Comparison of ENCODE assay signal across 9 cellular contexts in genomic region chr11:124724854-124725718, GRCh38. TPM values are rescaled to one million over a fixed set of nuclear protein-coding genes. Genes with fewer than 3 reads are reported as not detected.
DNase-seq lines count a peak whose midpoint lies in the region; ATAC-seq and TF ChIP-seq lines count a peak whose summit lies in the region.
"Had no signal": no experiment of that assay in that cellular context is flagged by ENCODE, and none has a peak within 500 bp of the region (broad histone marks: within the 10 kb centered on the region; RNA-seq: fewer than 3 reads in every experiment).

No MANE protein-coding gene starts in this region.

- H4K20me1 ChIP-seq in BLaER1, result no peaks in the 10 kb centered on the region

- H3K4me3 ChIP-seq in BLaER1 (peak overlapping the region; percentile 50), gastrocnemius medialis (no peak overlapping the region)

- ATAC-seq in GM19468 (IDR thresholded peaks at IDR 0.05; ENCODE audit: extremely low read depth, unreplicated experiment), result peak; percentile 90
- ATAC-seq in HG03469 (IDR thresholded peaks at IDR 0.05; ENCODE audit: unreplicated experiment), result peak; percentile 91
- peak; percentile 8 for ATAC-seq in foreskin keratinocyte
- no peak for ATAC-seq in natural killer cell treated with Interleukin-12 subunit alpha and Interleukin-12 subunit beta and Interleukin-15 and Interleukin-18, amount 100 ng/mL, for 72 hours
- no peak for ATAC-seq in gastrocnemius medialis

- H3K9me3 ChIP-seq in BLaER1, result no peaks in the 10 kb centered on the region
- no peaks in the 10 kb centered on the region for H3K9me3 ChIP-seq in gastrocnemius medialis

- H3K9me3 Mint-ChIP-seq in natural killer cell treated with Interleukin-12 subunit alpha and Interleukin-12 subunit beta and Interleukin-15 and Interleukin-18, amount 100 ng/mL, for 72 hours, result no peaks in the 10 kb centered on the region

- peaks cover 0 to 5% of the 10 kb centered on the region in 2 donors for H3K4me1 Mint-ChIP-seq in natural killer cell treated with Interleukin-12 subunit alpha and Interleukin-12 subunit beta and Interleukin-15 and Interleukin-18, amount 100 ng/mL, for 72 hours (ENCODE audit: low read depth in 2 of 2)

- in situ Hi-C loops in gastrocnemius medialis (cut with MboI; ENCODE audit: low sequenced_read_pairs in 4 of 4), result no loop called here

- H3K36me3 Mint-ChIP-seq in natural killer cell treated with Interleukin-12 subunit alpha and Interleukin-12 subunit beta and Interleukin-15 and Interleukin-18, amount 100 ng/mL, for 72 hours, result no peaks in the 10 kb centered on the region

- TF ChIP-seq CTCF in foreskin keratinocyte (conservative IDR thresholded peaks at IDR 0.05) (no peak), gastrocnemius medialis (IDR thresholded peaks at IDR 0.05 in 4 of 5, conservative IDR thresholded peaks at IDR 0.05 in 1 of 5) (no peak)

- H3K27ac Mint-ChIP-seq in natural killer cell treated with Interleukin-12 subunit alpha and Interleukin-12 subunit beta and Interleukin-15 and Interleukin-18, amount 100 ng/mL, for 72 hours, result no peak overlapping the region

- intact Hi-C loops in gastrocnemius medialis (cut with DNase I; ENCODE audit: low total_unique reads), result no loop called here

- DNase-seq in foreskin keratinocyte (no peak), gastrocnemius medialis (no peak), NCI-H2081 treated with DMSO at 0.1 percent for 48 hours (lab: John Stamatoyannopoulos, UW) (no peak), DMS153 treated with DMSO at 0.1 percent for 48 hours (lab: John Stamatoyannopoulos, UW; ENCODE audit: unreplicated experiment) (no peak)
- no peak for DNase-seq in natural killer cell treated with Interleukin-12 subunit alpha and Interleukin-12 subunit beta and Interleukin-15 and Interleukin-18, amount 100 ng/mL, for 72 hours (ENCODE audit: low spot score)

- peaks cover 48 to 56% of the 10 kb centered on the region in 2 donors for H3K27me3 Mint-ChIP-seq in natural killer cell treated with Interleukin-12 subunit alpha and Interleukin-12 subunit beta and Interleukin-15 and Interleukin-18, amount 100 ng/mL, for 72 hours

- H3K4me3 Mint-ChIP-seq in natural killer cell treated with Interleukin-12 subunit alpha and Interleukin-12 subunit beta and Interleukin-15 and Interleukin-18, amount 100 ng/mL, for 72 hours, result no peak overlapping the region

- no peak for TF ChIP-seq POLR2A in gastrocnemius medialis (IDR thresholded peaks at IDR 0.05)

- H3K36me3 ChIP-seq in BLaER1, result no peaks in the 10 kb centered on the region
- H3K36me3 ChIP-seq in gastrocnemius medialis, result no peaks in the 10 kb centered on the region

- H3K9ac ChIP-seq in BLaER1, result peak overlapping the region; percentile 73

- peak overlapping the region; percentile 96 for H3K4me2 ChIP-seq in BLaER1

- H3K27me3 ChIP-seq in BLaER1 (peaks cover 2% of the 10 kb centered on the region; the same call in 1 of the 2 replicates), foreskin keratinocyte (peaks cover 6% of the 10 kb centered on the region), gastrocnemius medialis (peaks cover 0 to 14% (median 12%) of the 10 kb centered on the region in 3 donors)

- H3K27ac ChIP-seq in BLaER1 (peak overlapping the region; percentile 90), foreskin keratinocyte (no peak overlapping the region), gastrocnemius medialis (no peak overlapping the region)

- peaks cover 75% of the 10 kb centered on the region for H3K4me1 ChIP-seq in BLaER1
- peaks cover 12% of the 10 kb centered on the region for H3K4me1 ChIP-seq in foreskin keratinocyte
- H3K4me1 ChIP-seq in gastrocnemius medialis, result no peaks in the 10 kb centered on the region

RNA-seq across cellular contexts. Expression of gene NRGN, which starts 14.7 kb away (rescaled TPM):
- 4.2 and 4.4 TPM in 2 replicates for total RNA-seq in foreskin keratinocyte
- polyA plus RNA-seq in foreskin keratinocyte, result 10.6 and 11.1 TPM in 2 replicates
- total RNA-seq in natural killer cell treated with Interleukin-12 subunit alpha and Interleukin-12 subunit beta and Interleukin-15 and Interleukin-18, amount 100 ng/mL, for 72 hours, result 1 to 10 TPM in 1 of 2 donors, under 1 TPM in 1; 0.57 to 5.4 TPM
- under 1 TPM in 2 of 4 donors, not detected in 2; 0.51 to 0.52 TPM for total RNA-seq in gastrocnemius medialis
- total RNA-seq: kidney epithelial cell had no signal

RNA-seq across cellular contexts. Expression of gene VSIG2, which starts 27.0 kb away (rescaled TPM):
- total RNA-seq in foreskin keratinocyte (not detected in 2 replicates), gastrocnemius medialis (under 1 TPM in 2 of 4 donors, not detected in 2; 0.29 to 0.46 TPM)
- polyA plus RNA-seq in foreskin keratinocyte, result not detected in 2 replicates
- total RNA-seq in natural killer cell treated with Interleukin-12 subunit alpha and Interleukin-12 subunit beta and Interleukin-15 and Interleukin-18, amount 100 ng/mL, for 72 hours, result not detected

RNA-seq across cellular contexts. Expression of gene ESAM, which starts 37.0 kb away (rescaled TPM):
- total RNA-seq in foreskin keratinocyte (not detected in 2 replicates), gastrocnemius medialis (10 to 100 TPM; 20.0 to 30.1 (median 27.5) TPM)
- not detected in 2 replicates for polyA plus RNA-seq in foreskin keratinocyte
- total RNA-seq in natural killer cell treated with Interleukin-12 subunit alpha and Interleukin-12 subunit beta and Interleukin-15 and Interleukin-18, amount 100 ng/mL, for 72 hours, result 1 to 10 TPM in 1 of 2 donors, under 1 TPM in 1; 0.17 to 1.4 TPM

RNA-seq across cellular contexts. Expression of gene SPA17, which starts 51.4 kb away (rescaled TPM):
- total RNA-seq in foreskin keratinocyte, result 20.9 and 22.3 TPM in 2 replicates
- polyA plus RNA-seq in foreskin keratinocyte, result 24.0 and 26.0 TPM in 2 replicates
- 1 to 10 TPM; 1.1 to 1.8 TPM for total RNA-seq in natural killer cell treated with Interleukin-12 subunit alpha and Interleukin-12 subunit beta and Interleukin-15 and Interleukin-18, amount 100 ng/mL, for 72 hours
- 1 to 10 TPM in 1 of 4 donors, under 1 TPM in 2, not detected in 1; 0.38 to 2.0 (median 0.44) TPM for total RNA-seq in gastrocnemius medialis

RNA-seq across cellular contexts. Expression of gene SIAE, which starts 51.5 kb away (rescaled TPM):
- total RNA-seq in foreskin keratinocyte, result 7.9 TPM in 2 replicates
- polyA plus RNA-seq in foreskin keratinocyte, result 5.2 and 6.4 TPM in 2 replicates
- 1 to 10 TPM; 1.8 to 2.4 TPM for total RNA-seq in natural killer cell treated with Interleukin-12 subunit alpha and Interleukin-12 subunit beta and Interleukin-15 and Interleukin-18, amount 100 ng/mL, for 72 hours
- total RNA-seq in gastrocnemius medialis, result 10 to 100 TPM in 2 of 4 donors, 1 to 10 TPM in 2; 8.2 to 12.7 (median 10.1) TPM

Comparison
In these comparisons a context has a peak if more than half of its experiments do, and no peak if none do; other contexts are left out.
1. ATAC-seq: peak in GM19468 (single experiment), HG03469 (single experiment) and foreskin keratinocyte (single experiment); none in natural killer cell treated with Interleukin-12 subunit alpha and Interleukin-12 subunit beta and Interleukin-15 and Interleukin-18, amount 100 ng/mL, for 72 hours (0 of 2) and gastrocnemius medialis (0 of 2).
2. RNA of gene ESAM, which starts 37.0 kb away (total RNA-seq): 20.0 to 30.1 TPM in gastrocnemius medialis; 0.17 to 1.4 TPM in natural killer cell treated with Interleukin-12 subunit alpha and Interleukin-12 subunit beta and Interleukin-15 and Interleukin-18, amount 100 ng/mL, for 72 hours and not detected in foreskin keratinocyte; every median in the first group is over 4 times any median in the second.